In genomic region chr6:154276810-154277577, GRCh38 we compare ENCODE assay signal across 8 cellular contexts.
DNase-seq lines count a peak whose midpoint lies in the region; ATAC-seq, FAIRE-seq and TF ChIP-seq lines count a peak whose summit lies in the region.

No MANE protein-coding gene starts in this region.

- ATAC-seq in HG02943 (IDR thresholded peaks at IDR 0.05; ENCODE audit: low read depth, unreplicated experiment): peak; percentile 58
- peak; percentile 40 for ATAC-seq in activated naive CD8-positive, alpha-beta T cell treated with anti-CD3 and anti-CD28 coated beads, Interleukin-2, amount 10 ng/mL, durations not matched to agents 7 days and 5 days (ENCODE audit: low read depth)
- ATAC-seq in HG03025 (IDR thresholded peaks at IDR 0.05; ENCODE audit: low FRiP score, unreplicated experiment): no peak

- H3K27me3 Mint-ChIP-seq in activated naive CD8-positive, alpha-beta T cell treated with anti-CD3 and anti-CD28 coated beads, Interleukin-2, amount 10 ng/mL, durations not matched to agents 7 days and 5 days: peaks cover 2% of the 10 kb centered on the region

- TF ChIP-seq CTCF in AG09309 (IDR thresholded peaks at IDR 0.05; ENCODE audit: control insufficient read depth, insufficient read depth, low read depth, low read length, missing control alignments) (peak; percentile 43), GM12874 (IDR thresholded peaks at IDR 0.05; ENCODE audit: insufficient read depth, low read depth, low read length) (peak; percentile 25; the same call in 1 of the 2 replicates), testis (IDR thresholded peaks at IDR 0.05) (peak; percentile 33 to 62 (median 57))

- POLR2A ChIA-PET in activated naive CD8-positive, alpha-beta T cell treated with anti-CD3 and anti-CD28 coated beads, Interleukin-2, amount 10 ng/mL, durations not matched to agents 7 days and 5 days (lab: Charles Lee): interaction anchor here (0.6 to 2.2 kb wide), 4 partner anchors 26 to 120 kb away, joined by 3 to 10 read pairs (median 6); no protein-coding TSS in a partner anchor

- H3K4me1 Mint-ChIP-seq in activated naive CD8-positive, alpha-beta T cell treated with anti-CD3 and anti-CD28 coated beads, Interleukin-2, amount 10 ng/mL, durations not matched to agents 7 days and 5 days: peaks cover 21% of the 10 kb centered on the region

- peak overlapping the region; percentile 67 for H3K4me3 Mint-ChIP-seq in activated naive CD8-positive, alpha-beta T cell treated with anti-CD3 and anti-CD28 coated beads, Interleukin-2, amount 10 ng/mL, durations not matched to agents 7 days and 5 days

- H3K27ac ChIP-seq in testis: no peak overlapping the region

- DNase-seq in AG09309 (ENCODE audit: low read depth) (no peak), NCI-H2196 (lab: John Stamatoyannopoulos, UW; ENCODE audit: unreplicated experiment) (peak; percentile 55), testis (no peak)
- no peak for DNase-seq in activated naive CD8-positive, alpha-beta T cell treated with anti-CD3 and anti-CD28 coated beads, Interleukin-2, amount 10 ng/mL, durations not matched to agents 7 days and 5 days

- intact Hi-C loops in testis (cut with DNase I; ENCODE audit: low total_unique reads): loop anchor here (10.0 kb wide), 1 partner anchor 122 kb away; no protein-coding TSS in a partner anchor

- WGBS in testis, 2 donors: 54 to 56% methylated on average over 11 of the region's 11 CpGs

- peak; percentile 98 for FAIRE-seq in islet of Langerhans (lab: Jason Lieb, UNC)

- H3K27me3 ChIP-seq in testis: no peaks in the 10 kb centered on the region

- H3K36me3 Mint-ChIP-seq in activated naive CD8-positive, alpha-beta T cell treated with anti-CD3 and anti-CD28 coated beads, Interleukin-2, amount 10 ng/mL, durations not matched to agents 7 days and 5 days: no peaks in the 10 kb centered on the region

- H3K9me3 ChIP-seq in testis: no peaks in the 10 kb centered on the region

- H3K36me3 ChIP-seq in testis (ENCODE audit: low read depth, missing control alignments): no peaks in the 10 kb centered on the region

- no peak for TF ChIP-seq POLR2A in testis (IDR thresholded peaks at IDR 0.05)

- H3K4me3 ChIP-seq in AG09309 (ENCODE audit: control insufficient read depth, low read depth, low read length) (peak overlapping the region; percentile 24), testis (no peak overlapping the region)

- H3K9me3 Mint-ChIP-seq in activated naive CD8-positive, alpha-beta T cell treated with anti-CD3 and anti-CD28 coated beads, Interleukin-2, amount 10 ng/mL, durations not matched to agents 7 days and 5 days: no peaks in the 10 kb centered on the region

- H3K4me1 ChIP-seq in testis: no peaks in the 10 kb centered on the region

- peak overlapping the region; percentile 25 for H3K27ac Mint-ChIP-seq in activated naive CD8-positive, alpha-beta T cell treated with anti-CD3 and anti-CD28 coated beads, Interleukin-2, amount 10 ng/mL, durations not matched to agents 7 days and 5 days
